Comparison of ENCODE assay signal across 8 cellular contexts in the genomic region with DNA sequence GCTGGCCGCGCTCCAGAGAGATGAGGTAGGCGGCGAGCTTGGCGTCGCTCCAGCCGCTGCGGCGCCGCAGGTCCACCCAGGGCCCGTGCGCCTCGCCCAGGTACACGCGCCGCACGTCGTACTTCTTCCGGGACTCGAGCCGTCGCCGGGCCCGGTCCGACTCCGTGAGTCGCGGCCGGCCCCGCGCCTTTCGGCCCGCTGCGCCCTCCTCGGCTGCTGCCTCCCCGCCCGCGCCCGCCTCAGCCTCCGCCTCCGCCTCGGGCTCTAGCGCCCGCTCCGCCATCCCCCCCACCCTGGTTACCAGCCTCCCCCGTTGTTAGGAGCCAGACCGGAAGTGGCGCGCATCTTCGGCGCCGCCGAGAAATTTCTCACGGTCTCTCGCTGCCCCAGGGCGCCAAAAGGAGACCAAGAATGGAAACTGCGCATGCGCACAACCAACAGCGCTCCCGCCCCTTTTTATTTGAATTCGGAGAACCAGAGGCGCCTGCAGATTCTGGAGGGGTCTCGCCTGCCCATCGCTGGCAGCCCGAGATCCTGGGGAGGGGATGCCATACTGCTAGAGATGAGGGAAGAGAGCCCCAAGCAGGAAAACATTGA. TPM values are rescaled to one million over a fixed set of nuclear protein-coding genes. Genes with fewer than 3 reads are reported as not detected.
DNase-seq lines count a peak whose midpoint lies in the region; ATAC-seq and TF ChIP-seq lines count a peak whose summit lies in the region.

A gene with protein sequence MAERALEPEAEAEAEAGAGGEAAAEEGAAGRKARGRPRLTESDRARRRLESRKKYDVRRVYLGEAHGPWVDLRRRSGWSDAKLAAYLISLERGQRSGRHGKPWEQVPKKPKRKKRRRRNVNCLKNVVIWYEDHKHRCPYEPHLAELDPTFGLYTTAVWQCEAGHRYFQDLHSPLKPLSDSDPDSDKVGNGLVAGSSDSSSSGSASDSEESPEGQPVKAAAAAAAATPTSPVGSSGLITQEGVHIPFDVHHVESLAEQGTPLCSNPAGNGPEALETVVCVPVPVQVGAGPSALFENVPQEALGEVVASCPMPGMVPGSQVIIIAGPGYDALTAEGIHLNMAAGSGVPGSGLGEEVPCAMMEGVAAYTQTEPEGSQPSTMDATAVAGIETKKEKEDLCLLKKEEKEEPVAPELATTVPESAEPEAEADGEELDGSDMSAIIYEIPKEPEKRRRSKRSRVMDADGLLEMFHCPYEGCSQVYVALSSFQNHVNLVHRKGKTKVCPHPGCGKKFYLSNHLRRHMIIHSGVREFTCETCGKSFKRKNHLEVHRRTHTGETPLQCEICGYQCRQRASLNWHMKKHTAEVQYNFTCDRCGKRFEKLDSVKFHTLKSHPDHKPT (minus strand): TSS at position 336 of the 597 bp plus-strand sequence. CDS start 53 bp downstream, at position 283.

- H3K4me1 ChIP-seq in duodenal mucosa (ENCODE audit: control insufficient read depth in 1 of 2, insufficient read depth in 2 of 2, low read length in 2 of 2) (peaks cover 8 to 10% of the 10 kb centered on the region in 2 donors), lung (ENCODE audit: control insufficient read depth in 2 of 2, insufficient read depth in 2 of 2, low read length in 2 of 2) (peaks cover 0 to 2% of the 10 kb centered on the region in 2 donors)

- H3K27me3 Mint-ChIP-seq in CD4-positive, alpha-beta T cell = no peaks in the 10 kb centered on the region
- no peaks in the 10 kb centered on the region for H3K27me3 Mint-ChIP-seq in activated CD4-positive, alpha-beta memory T cell treated with anti-CD3 and anti-CD28 coated beads, Interleukin-2, amount 10 ng/mL, durations not matched to agents 7 days and 5 days

- peaks cover 14% of the 10 kb centered on the region for H3K4me1 Mint-ChIP-seq in CD4-positive, alpha-beta T cell (ENCODE audit: low read depth)
- H3K4me1 Mint-ChIP-seq in activated CD4-positive, alpha-beta memory T cell treated with anti-CD3 and anti-CD28 coated beads, Interleukin-2, amount 10 ng/mL, durations not matched to agents 7 days and 5 days = peaks cover 22% of the 10 kb centered on the region

- H3K4me3 Mint-ChIP-seq in CD4-positive, alpha-beta T cell = peak within 1 kb of the TSS; percentile 97
- peak within 1 kb of the TSS; percentile 81 for H3K4me3 Mint-ChIP-seq in activated CD4-positive, alpha-beta memory T cell treated with anti-CD3 and anti-CD28 coated beads, Interleukin-2, amount 10 ng/mL, durations not matched to agents 7 days and 5 days

- H3K27ac Mint-ChIP-seq in CD4-positive, alpha-beta T cell = peak within 1 kb of the TSS; percentile 95
- H3K27ac Mint-ChIP-seq in activated CD4-positive, alpha-beta memory T cell treated with anti-CD3 and anti-CD28 coated beads, Interleukin-2, amount 10 ng/mL, durations not matched to agents 7 days and 5 days = peak within 1 kb of the TSS; percentile 84

- no peaks in the 10 kb centered on the region for H3K9me3 Mint-ChIP-seq in CD4-positive, alpha-beta T cell
- H3K9me3 Mint-ChIP-seq in activated CD4-positive, alpha-beta memory T cell treated with anti-CD3 and anti-CD28 coated beads, Interleukin-2, amount 10 ng/mL, durations not matched to agents 7 days and 5 days = no peaks in the 10 kb centered on the region

- H3K36me3 ChIP-seq in duodenal mucosa (ENCODE audit: control insufficient read depth in 1 of 2, insufficient read depth in 2 of 2, low read length in 2 of 2) (peaks cover 0 to 2% of the 10 kb centered on the region in 2 donors), lung (ENCODE audit: control insufficient read depth in 2 of 2, insufficient read depth in 2 of 2, low read length in 2 of 2) (peaks cover 0 to 6% of the 10 kb centered on the region in 2 donors)

- peak; percentile 60 for ATAC-seq in CD4-positive, alpha-beta T cell (ENCODE audit: poor library complexity)
- ATAC-seq in GM19452 (IDR thresholded peaks at IDR 0.05; ENCODE audit: unreplicated experiment) (peak; percentile 53), lung (ENCODE audit: insufficient read depth, low FRiP score) (peak; percentile 86)

- H3K27ac ChIP-seq in CD4-positive, alpha-beta T cell (ENCODE audit: low read depth, low read length) = peak within 1 kb of the TSS; percentile 96
- H3K27ac ChIP-seq in duodenal mucosa (ENCODE audit: low read depth, low read length) (peak within 1 kb of the TSS; percentile 97), lung (ENCODE audit: low read depth in 1 of 2, low read length in 1 of 2) (peak within 1 kb of the TSS; percentile 94 to 96)

- H3K9ac ChIP-seq in duodenal mucosa (ENCODE audit: low read depth in 1 of 2, low read length in 2 of 2) = peak within 1 kb of the TSS; percentile 69 to 75

- H3K27me3 ChIP-seq in CD4-positive, alpha-beta T cell (ENCODE audit: control insufficient read depth, insufficient read depth, low read length) = no peaks in the 10 kb centered on the region
- H3K27me3 ChIP-seq in duodenal mucosa (ENCODE audit: control insufficient read depth in 1 of 2, insufficient read depth in 2 of 2, low read length in 2 of 2) (no peaks in the 10 kb centered on the region), lung (ENCODE audit: control insufficient read depth, insufficient read depth) (no peaks in the 10 kb centered on the region)

- peak; percentile 90 to 96 (median 93) for DNase-seq in CD4-positive, alpha-beta T cell
- DNase-seq in HK-2 (ENCODE audit: unreplicated experiment) (peak; percentile 95), NCI-H82 treated with DMSO at 0.1 percent for 48 hours (lab: John Stamatoyannopoulos, UW; ENCODE audit: unreplicated experiment) (peak; percentile 81), lung (ENCODE audit: low spot score) (peak; percentile 96)
- DNase-seq in activated CD4-positive, alpha-beta memory T cell treated with anti-CD3 and anti-CD28 coated beads, Interleukin-2, amount 10 ng/mL, durations not matched to agents 7 days and 5 days = peak; percentile 96
- DNase-seq in stimulated activated CD4-positive, alpha-beta T cell treated with anti-CD3 and anti-CD28 coated beads, TNF-alpha, amount 100 ng/mL, for 24 hours (ENCODE audit: low read depth in 3 of 3) = peak; percentile 92 to 94 (median 93)

- TF ChIP-seq CTCF in CD4-positive, alpha-beta T cell (IDR thresholded peaks at IDR 0.05) = no peak
- TF ChIP-seq CTCF in lung (IDR thresholded peaks at IDR 0.05; ENCODE audit: control extremely low read depth, extremely low read depth) = no peak

- WGBS in lung, 2 donors = 0 to 1% methylated on average over 59 to 65 of the region's 65 CpGs

- peaks cover 20% of the 10 kb centered on the region for H3K36me3 Mint-ChIP-seq in CD4-positive, alpha-beta T cell (ENCODE audit: low read depth)
- H3K36me3 Mint-ChIP-seq in activated CD4-positive, alpha-beta memory T cell treated with anti-CD3 and anti-CD28 coated beads, Interleukin-2, amount 10 ng/mL, durations not matched to agents 7 days and 5 days (ENCODE audit: low read depth) = peaks cover 7% of the 10 kb centered on the region

- CTCF ChIA-PET in CD4-positive, alpha-beta T cell (lab: Charles Lee) = interaction anchor here (1.3 kb wide), 1 partner anchor 23 kb away, joined by 4 read pairs; no protein-coding TSS in a partner anchor
- CTCF ChIA-PET in activated CD4-positive, alpha-beta memory T cell treated with anti-CD3 and anti-CD28 coated beads, Interleukin-2, amount 10 ng/mL, durations not matched to agents 7 days and 5 days (lab: Charles Lee) = interaction anchor here (0.7 to 1.2 kb wide), 2 partner anchors 31 to 55 kb away, joined by 3 read pairs; no protein-coding TSS in a partner anchor

- POLR2A ChIA-PET in CD4-positive, alpha-beta T cell (lab: Charles Lee) = interaction anchor here (0.6 to 1.9 kb wide), 2 partner anchors 23 to 131 kb away, joined by 3 to 6 read pairs; a partner anchor contains a TSS
- POLR2A ChIA-PET in activated CD4-positive, alpha-beta memory T cell treated with anti-CD3 and anti-CD28 coated beads, Interleukin-2, amount 10 ng/mL, durations not matched to agents 7 days and 5 days (lab: Charles Lee) = interaction anchor here (0.6 to 3.2 kb wide), 7 partner anchors 14 to 131 kb away, joined by 3 to 14 read pairs (median 3); a partner anchor contains a TSS

- intact Hi-C loops in CD4-positive, alpha-beta T cell (cut with DNase I, micrococcal nuclease) = loop anchor here (1.0 to 10.0 kb wide), 5 partner anchors 23 to 1189 kb away; a partner anchor contains a TSS

- no peaks in the 10 kb centered on the region for H3K9me3 ChIP-seq in CD4-positive, alpha-beta T cell (ENCODE audit: control insufficient read depth, low read length)
- H3K9me3 ChIP-seq in duodenal mucosa (ENCODE audit: control insufficient read depth in 1 of 2, low read length in 2 of 2) (no peaks in the 10 kb centered on the region), lung (ENCODE audit: control insufficient read depth in 2 of 2, insufficient read depth in 1 of 2, low read length in 1 of 2) (no peaks in the 10 kb centered on the region)

- H3K4me3 ChIP-seq in duodenal mucosa (ENCODE audit: low read depth in 1 of 2, low read length in 2 of 2) (peak within 1 kb of the TSS; percentile 68 to 86), lung (peak within 1 kb of the TSS; percentile 89)

RNA-seq across cellular contexts. Expression of the gene that starts here (rescaled TPM):
- total RNA-seq in CD4-positive, alpha-beta T cell = 1 to 10 TPM; 7.4 to 7.5 TPM
- 10 to 100 TPM; 15.6 to 16.5 TPM for total RNA-seq in activated CD4-positive, alpha-beta memory T cell treated with anti-CD3 and anti-CD28 coated beads, Interleukin-2, amount 10 ng/mL, durations not matched to agents 7 days and 5 days
- total RNA-seq in lung = 10 to 100 TPM in 1 of 2 donors, 1 to 10 TPM in 1; 5.4 to 12.9 TPM
- polyA plus RNA-seq in lung = 10 to 100 TPM in 1 of 2 donors, 1 to 10 TPM in 1; 7.7 to 10.2 TPM

Comparison
In these comparisons a context has a peak if more than half of its experiments do, and no peak if none do; other contexts are left out.
1. Peak in every context shown above with its lines: DNase-seq, ATAC-seq, H3K4me3 ChIP-seq and H3K27ac ChIP-seq.